20 cellular contexts compared by ENCODE assay signal in the genomic region with DNA sequence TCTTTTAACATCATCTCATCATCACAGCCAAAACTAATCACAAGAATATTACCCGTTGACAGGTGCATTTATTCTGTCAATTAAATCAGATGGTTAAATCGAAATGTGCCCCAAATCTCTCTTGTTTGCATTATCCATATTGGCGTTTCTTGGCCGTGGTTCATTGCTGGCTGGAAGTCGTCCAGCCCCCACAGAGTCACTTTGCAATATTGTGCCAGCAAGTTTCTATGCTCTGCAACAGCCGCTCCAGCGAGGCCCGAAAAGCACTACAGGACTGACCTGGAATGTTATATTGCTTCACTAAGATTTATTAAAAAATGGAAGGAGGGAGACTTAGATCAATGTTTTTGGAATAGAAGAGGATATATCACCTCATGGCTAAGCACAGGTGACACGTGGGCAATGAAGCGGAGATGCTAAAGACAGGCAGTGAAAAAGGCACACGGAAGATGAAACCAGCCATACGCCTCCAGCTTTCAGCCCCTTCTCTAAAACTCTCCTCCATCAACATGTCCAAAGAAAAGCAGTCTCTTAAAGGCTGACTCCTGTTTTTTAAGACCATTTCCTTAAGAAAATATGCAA.
"Had no signal": no experiment of that assay in that cellular context is flagged by ENCODE, and none has a peak within 500 bp of the region (broad histone marks: within the 10 kb centered on the region; RNA-seq: fewer than 3 reads in every experiment).

No MANE protein-coding gene starts in this region.

- DNase-seq: activated CD4-positive, alpha-beta T cell treated with anti-CD3 and anti-CD28 coated beads for 4 hours; activated CD8-positive, alpha-beta T cell treated with anti-CD3 and anti-CD28 coated beads for 36 hours; activated effector memory CD4-positive, alpha-beta T cell treated with Interleukin-2 at 50 U/mL for 16 hours; activated T-cell treated with anti-CD3 and anti-CD28 coated beads, Interleukin-2, amount 50 U/mL, for 4 hours; adrenal gland; caudate nucleus; hypothalamus; kidney glomerular epithelial cell; left ventricle myocardium superior; naive thymus-derived CD8-positive, alpha-beta T cell; small intestine; stimulated activated CD4-positive, alpha-beta T cell treated with anti-CD3 and anti-CD28 coated beads, Interleukin-4, amount 100 ng/mL, for 24 hours; stimulated activated naive CD4-positive, alpha-beta T cell; substantia nigra had no signal

- H3K4me1 ChIP-seq: adrenal gland, esophagus muscularis mucosa, right atrium auricular region had no signal

- H3K36me3 ChIP-seq: adrenal gland, esophagus muscularis mucosa, neutrophil, right atrium auricular region had no signal

- H3K9me3 ChIP-seq: adrenal gland, esophagus muscularis mucosa, neutrophil, right atrium auricular region had no signal

- H3K27me3 Mint-ChIP-seq: activated naive CD4-positive, alpha-beta T cell treated with anti-CD3 and anti-CD28 coated beads, Interleukin-2, amount 50 U/mL, for 24 hours; memory B cell had no signal

- H3K36me3 Mint-ChIP-seq: activated naive CD4-positive, alpha-beta T cell treated with anti-CD3 and anti-CD28 coated beads, Interleukin-2, amount 50 U/mL, for 24 hours; naive thymus-derived CD8-positive, alpha-beta T cell; WTC11 had no signal

- H3K4me1 Mint-ChIP-seq: activated naive CD4-positive, alpha-beta T cell treated with anti-CD3 and anti-CD28 coated beads, Interleukin-2, amount 50 U/mL, for 24 hours; memory B cell; naive thymus-derived CD8-positive, alpha-beta T cell; WTC11 had no signal

- H3K4me3 ChIP-seq: adrenal gland, esophagus muscularis mucosa, right atrium auricular region had no signal

- H3K27me3 ChIP-seq: adrenal gland, esophagus muscularis mucosa, neutrophil, right atrium auricular region had no signal

- H3K4me3 Mint-ChIP-seq: activated CD8-positive, alpha-beta T cell treated with anti-CD3 and anti-CD28 coated beads for 36 hours; activated naive CD4-positive, alpha-beta T cell treated with anti-CD3 and anti-CD28 coated beads, Interleukin-2, amount 50 U/mL, for 24 hours; activated T-cell treated with anti-CD3 and anti-CD28 coated beads, Interleukin-2, amount 50 U/mL, for 4 hours; memory B cell; naive thymus-derived CD8-positive, alpha-beta T cell; WTC11 had no signal

- H3K27ac ChIP-seq: adrenal gland, esophagus muscularis mucosa, neutrophil, right atrium auricular region had no signal

- H3K27ac Mint-ChIP-seq: activated CD8-positive, alpha-beta T cell treated with anti-CD3 and anti-CD28 coated beads for 36 hours; activated naive CD4-positive, alpha-beta T cell treated with anti-CD3 and anti-CD28 coated beads, Interleukin-2, amount 50 U/mL, for 24 hours; memory B cell; naive thymus-derived CD8-positive, alpha-beta T cell; WTC11 had no signal

- H3K9me3 Mint-ChIP-seq: activated CD8-positive, alpha-beta T cell treated with anti-CD3 and anti-CD28 coated beads for 36 hours; activated naive CD4-positive, alpha-beta T cell treated with anti-CD3 and anti-CD28 coated beads, Interleukin-2, amount 50 U/mL, for 24 hours; activated T-cell treated with anti-CD3 and anti-CD28 coated beads, Interleukin-2, amount 50 U/mL, for 4 hours; memory B cell; WTC11 had no signal
